In the genomic region with DNA sequence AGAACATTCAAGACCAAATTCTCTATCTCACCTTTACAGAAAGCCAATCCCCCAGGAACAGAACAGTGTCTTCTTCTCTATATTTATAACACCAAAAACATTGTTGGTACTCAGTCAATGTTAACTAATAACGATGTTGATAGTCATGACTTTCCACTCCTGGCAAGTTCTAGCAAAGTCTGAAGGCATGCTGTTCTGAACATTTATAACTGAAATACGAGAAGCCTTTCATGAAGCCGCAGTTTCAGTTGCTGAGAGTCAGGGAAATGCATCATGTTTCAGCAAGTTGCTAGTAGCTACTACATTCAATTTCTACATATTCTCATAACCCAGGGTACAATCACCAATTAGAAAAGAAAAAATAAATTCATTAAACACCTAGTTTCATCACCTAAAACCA, we compare ENCODE assay signal across 15 cellular contexts.
A peak's percentile ranks its signal among the peaks of the same experiment; 100 is the strongest.
DNase-seq lines count a peak whose midpoint lies in the region; ATAC-seq and TF ChIP-seq lines count a peak whose summit lies in the region.
"Had no signal": no experiment of that assay in that cellular context is flagged by ENCODE, and none has a peak within 500 bp of the region (broad histone marks: within the 10 kb centered on the region; RNA-seq: fewer than 3 reads in every experiment).

No MANE protein-coding gene starts in this region.

- no peaks in the 10 kb centered on the region for H3K79me2 ChIP-seq in MM.1S (ENCODE audit: low read length)

- no peaks in the 10 kb centered on the region for H3K9me2 ChIP-seq in MM.1S (replicated peaks; ENCODE audit: insufficient read depth, low read length)

- H3K4me3 ChIP-seq in MM.1S (ENCODE audit: low read length) (0 out of 2 replicates have a peak overlapping the region, but pooled peaks have one; percentile 20), epithelial cell of esophagus (ENCODE audit: low read length) (no peak overlapping the region)
- H3K4me3 ChIP-seq: mucosa of descending colon, spleen had no signal

- DNase-seq in EH (ENCODE audit: low read depth) (peak; percentile 23), MM.1S (peak; percentile 92), epithelial cell of esophagus (ENCODE audit: low read depth) (peak; percentile 96), non-pigmented ciliary epithelial cell (ENCODE audit: low read depth) (peak; percentile 45), NCI-H524 (lab: John Stamatoyannopoulos, UW) (no peak), cerebellar nuclear complex (lab: John Stamatoyannopoulos, UW) (no peak), medulla oblongata (ENCODE audit: extremely low spot score) (no peak)
- DNase-seq: activated CD4-positive, alpha-beta T cell treated with anti-CD3 and anti-CD28 coated beads for 48 hours; activated naive CD4-positive, alpha-beta T cell; Caco-2; dorsolateral prefrontal cortex; NCI-H1092; spleen had no signal

- peak overlapping the region; percentile 96 for H3K27ac ChIP-seq in MM.1S (ENCODE audit: low read length)
- H3K27ac ChIP-seq: spleen had no signal

- no peaks in the 10 kb centered on the region for H3K27me3 ChIP-seq in MM.1S (replicated peaks; ENCODE audit: insufficient read depth, low read length)
- H3K27me3 ChIP-seq: dorsolateral prefrontal cortex, spleen had no signal

- H3K9ac ChIP-seq in MM.1S (ENCODE audit: low read length), result peak overlapping the region; percentile 51

- no peaks in the 10 kb centered on the region for H3K9me3 ChIP-seq in MM.1S (replicated peaks; ENCODE audit: insufficient read depth, low read length)
- H3K9me3 ChIP-seq: Caco-2, mucosa of descending colon, spleen had no signal

- H2AFZ ChIP-seq in MM.1S (ENCODE audit: low read length), result no peak overlapping the region

- no peak for TF ChIP-seq CTCF in MM.1S (IDR thresholded peaks at IDR 0.05; ENCODE audit: low read length)
- TF ChIP-seq CTCF in epithelial cell of esophagus (IDR thresholded peaks at IDR 0.05; ENCODE audit: insufficient read depth, low read depth, low read length, missing control alignments), result no peak

- no peaks in the 10 kb centered on the region for H4K20me1 ChIP-seq in MM.1S (ENCODE audit: insufficient read depth, low read length)

- no peaks in the 10 kb centered on the region for H3K36me3 ChIP-seq in MM.1S (replicated peaks; ENCODE audit: insufficient read depth, low read length)
- H3K36me3 ChIP-seq: spleen had no signal

- H3K4me1 ChIP-seq in MM.1S (ENCODE audit: low read length), result peaks cover 52% of the 10 kb centered on the region

- ATAC-seq in GM18861 (IDR thresholded peaks at IDR 0.05; ENCODE audit: unreplicated experiment), result no peak
- ATAC-seq: mucosa of descending colon had no signal

- H3K4me2 ChIP-seq in MM.1S (ENCODE audit: low read depth, low read length), result peak overlapping the region; percentile 63

- H3F3A ChIP-seq in MM.1S (ENCODE audit: insufficient read depth, low read length), result peaks cover 29% of the 10 kb centered on the region

Comparison
In these comparisons a context has a peak if more than half of its experiments do, and no peak if none do; other contexts are left out.
1. DNase-seq: peak in EH (single experiment), MM.1S (single experiment), epithelial cell of esophagus (single experiment) and non-pigmented ciliary epithelial cell (single experiment); none in NCI-H524 (0 of 2), cerebellar nuclear complex (0 of 2) and medulla oblongata (single experiment).